Comparison of ENCODE assay signal across 24 cellular contexts in genomic region chr3:43175541-43175940, GRCh38.
"Had no signal": no experiment of that assay in that cellular context is flagged by ENCODE, and none has a peak within 500 bp of the region (broad histone marks: within the 10 kb centered on the region; RNA-seq: fewer than 3 reads in every experiment).

No MANE protein-coding gene starts in this region.

- H2AFZ ChIP-seq: hepatocyte had no signal

- H3K27me3 Mint-ChIP-seq: naive B cell; natural killer cell treated with Interleukin-12 subunit alpha and Interleukin-12 subunit beta and Interleukin-15 and Interleukin-18, amount 100 ng/mL, for 72 hours; stimulated activated naive B cell treated with anti-CD40 and anti-IgM and Interleukin-4, amounts not matched to agents 10 μg/mL and 1 μg/mL and 100 μg/mL, for 72 hours had no signal

- H3K9me3 ChIP-seq: pancreas, prostate gland, testis, thyroid gland had no signal

- H3K36me3 Mint-ChIP-seq: mesothelial cell of epicardium had no signal

- DNase-seq: heart right ventricle; left ventricle myocardium inferior; mesendoderm; naive B cell; pancreas; posterior cingulate gyrus; retina; right cardiac atrium; stimulated activated CD4-positive, alpha-beta T cell treated with anti-CD3 and anti-CD28 coated beads, Interleukin-4, amount 100 ng/mL, for 4 hours; stimulated activated CD8-positive, alpha-beta memory T cell treated with anti-CD3 and anti-CD28 coated beads, Interleukin-4, amount 100 ng/mL, for 48 hours; stimulated activated naive B cell treated with anti-CD40 and anti-IgM and Interleukin-4, amounts not matched to agents 10 μg/mL and 1 μg/mL and 100 μg/mL, for 72 hours; stimulated activated naive CD8-positive, alpha-beta T cell treated with anti-CD3 and anti-CD28 coated beads, Interleukin-15, Interleukin-2, amounts not matched to agents 100 U/mL and 50 U/mL, for 24 hours; stomach; testis; thyroid gland; transverse colon; upper lobe of left lung had no signal

- H3K36me3 ChIP-seq: heart right ventricle, pancreas, prostate gland, stomach, thyroid gland, transverse colon, upper lobe of left lung had no signal

- H3K27ac ChIP-seq: hepatocyte, pancreas, prostate gland, skin epidermis, stomach, testis, thyroid gland, transverse colon had no signal

- H3K4me3 ChIP-seq: heart right ventricle, hepatocyte, left ventricle myocardium inferior, lung, pancreas, prostate gland, skin epidermis, stomach, testis, thyroid gland, transverse colon, upper lobe of left lung had no signal

- H3K27me3 ChIP-seq: heart right ventricle, hepatocyte, pancreas, stomach, testis, thyroid gland, transverse colon, upper lobe of left lung had no signal

- H3K27ac Mint-ChIP-seq: mesothelial cell of epicardium; stimulated activated naive B cell treated with anti-CD40 and anti-IgM and Interleukin-4, amounts not matched to agents 10 μg/mL and 1 μg/mL and 100 μg/mL, for 72 hours had no signal

- H3K4me2 ChIP-seq: hepatocyte had no signal

- H3K4me1 ChIP-seq: prostate gland, testis had no signal

- ATAC-seq: heart right ventricle; natural killer cell treated with Interleukin-12 subunit alpha and Interleukin-12 subunit beta and Interleukin-15 and Interleukin-18, amount 100 ng/mL, for 72 hours; pancreas; right cardiac atrium; sciatic nerve; stimulated activated naive B cell treated with anti-CD40 and anti-IgM and Interleukin-4, amounts not matched to agents 10 μg/mL and 1 μg/mL and 100 μg/mL, for 72 hours; stimulated activated naive CD8-positive, alpha-beta T cell treated with anti-CD3 and anti-CD28 coated beads, Interleukin-15, Interleukin-2, amounts not matched to agents 100 U/mL and 50 U/mL, for 24 hours had no signal

- H3K4me3 Mint-ChIP-seq: mesothelial cell of epicardium; naive B cell; natural killer cell treated with Interleukin-12 subunit alpha and Interleukin-12 subunit beta and Interleukin-15 and Interleukin-18, amount 100 ng/mL, for 72 hours; stimulated activated naive B cell treated with anti-CD40 and anti-IgM and Interleukin-4, amounts not matched to agents 10 μg/mL and 1 μg/mL and 100 μg/mL, for 72 hours had no signal
